Comparison of ENCODE assay signal across 1 cellular context in the genomic region with DNA sequence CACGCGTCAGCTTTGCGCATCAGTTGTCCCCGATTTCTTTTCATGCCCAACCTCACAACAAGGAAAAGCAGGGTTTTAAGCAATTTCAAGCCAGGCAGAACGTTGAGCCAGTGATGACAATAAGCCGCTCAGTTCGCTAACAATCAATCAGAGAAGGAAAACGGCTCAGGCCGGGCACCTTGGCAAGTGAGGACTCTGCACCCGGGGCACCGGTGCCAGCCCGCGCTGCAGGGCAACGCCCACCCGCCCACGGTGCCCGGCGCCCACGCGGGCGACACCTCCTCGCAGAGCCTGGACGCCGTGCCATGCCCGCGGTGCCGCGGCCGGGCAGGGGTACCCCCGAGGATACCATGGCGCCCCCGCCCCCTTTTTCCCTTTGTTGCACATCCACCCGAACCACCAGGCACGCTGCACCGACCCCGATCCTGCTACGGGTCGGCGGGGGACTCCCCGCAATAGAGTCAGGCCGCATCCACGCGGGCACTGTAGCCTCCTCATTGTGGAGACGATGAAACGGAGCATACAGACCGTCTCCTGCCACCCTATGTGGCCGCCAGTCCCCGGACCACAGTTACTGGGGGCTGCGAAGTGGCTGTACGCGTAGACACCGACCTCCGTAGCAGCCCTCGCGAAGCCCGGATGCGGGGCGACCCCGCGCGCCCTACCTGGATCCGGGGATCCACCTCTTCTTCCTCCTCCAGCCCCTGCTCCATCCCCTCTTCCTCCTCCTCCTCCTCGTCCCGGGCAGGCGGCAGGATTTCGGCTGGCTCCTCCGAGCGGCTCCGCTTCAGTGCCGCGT.
TF ChIP-seq lines count a peak whose summit lies in the region.

No MANE protein-coding gene starts in this region.

TF ChIP-seq in IMR-90, 13 proteins besides CTCF, POLR2A, EP300 and RAD21:
- TF ChIP-seq ELK1 (IDR thresholded peaks at IDR 0.05; ENCODE audit: borderline replicate concordance, low read depth, low read length) = no peak
- TF ChIP-seq MXI1 (IDR thresholded peaks at IDR 0.05; ENCODE audit: borderline replicate concordance, low read depth, low read length) = peak; percentile 44; the same call in 1 of the 2 replicates
